Comparison of ENCODE assay signal across 11 cellular contexts in genomic region chr5:34001231-34001935, GRCh38. TPM values are rescaled to one million over a fixed set of nuclear protein-coding genes. Genes with fewer than 3 reads are reported as not detected.
DNase-seq lines count a peak whose midpoint lies in the region; ATAC-seq and TF ChIP-seq lines count a peak whose summit lies in the region.
"Had no signal": no experiment of that assay in that cellular context is flagged by ENCODE, and none has a peak within 500 bp of the region (broad histone marks: within the 10 kb centered on the region; RNA-seq: fewer than 3 reads in every experiment).

No MANE protein-coding gene starts in this region.

- intact Hi-C loops in esophagus squamous epithelium (cut with DNase I), result no loop called here
- intact Hi-C loops in posterior cingulate gyrus (cut with DNase I), result no loop called here

- peaks cover 0 to 59% (median 4%) of the 10 kb centered on the region in 3 donors for H3K36me3 ChIP-seq in esophagus squamous epithelium

- H3K9me3 Mint-ChIP-seq in activated naive CD8-positive, alpha-beta T cell treated with anti-CD3 and anti-CD28 coated beads, Interleukin-2, amount 50 U/mL, for 24 hours, result no peaks in the 10 kb centered on the region
- H3K9me3 Mint-ChIP-seq in activated T-helper 17 cell treated with anti-CD3 and anti-CD28 coated beads, Interleukin-2, amount 50 U/mL, for 72 hours, result no peaks in the 10 kb centered on the region
- H3K9me3 Mint-ChIP-seq: central memory CD8-positive, alpha-beta T cell had no signal

- H3K27me3 Mint-ChIP-seq in activated naive CD8-positive, alpha-beta T cell treated with anti-CD3 and anti-CD28 coated beads, Interleukin-2, amount 50 U/mL, for 24 hours, result no peaks in the 10 kb centered on the region
- no peaks in the 10 kb centered on the region for H3K27me3 Mint-ChIP-seq in activated T-helper 17 cell treated with anti-CD3 and anti-CD28 coated beads, Interleukin-2, amount 50 U/mL, for 72 hours
- H3K27me3 Mint-ChIP-seq: central memory CD8-positive, alpha-beta T cell had no signal

- peaks cover 8% of the 10 kb centered on the region for H3K36me3 Mint-ChIP-seq in activated naive CD8-positive, alpha-beta T cell treated with anti-CD3 and anti-CD28 coated beads, Interleukin-2, amount 50 U/mL, for 24 hours (ENCODE audit: low read depth)
- H3K36me3 Mint-ChIP-seq in activated T-helper 17 cell treated with anti-CD3 and anti-CD28 coated beads, Interleukin-2, amount 50 U/mL, for 72 hours (ENCODE audit: low read depth), result peaks cover 44% of the 10 kb centered on the region

- H3K4me3 Mint-ChIP-seq in activated naive CD8-positive, alpha-beta T cell treated with anti-CD3 and anti-CD28 coated beads, Interleukin-2, amount 50 U/mL, for 24 hours, result no peak overlapping the region
- H3K4me3 Mint-ChIP-seq in activated T-helper 17 cell treated with anti-CD3 and anti-CD28 coated beads, Interleukin-2, amount 50 U/mL, for 72 hours, result no peak overlapping the region
- H3K4me3 Mint-ChIP-seq: central memory CD8-positive, alpha-beta T cell had no signal

- H3K27me3 ChIP-seq in esophagus squamous epithelium, result no peaks in the 10 kb centered on the region

- DNase-seq in LNCaP clone FGC (ENCODE audit: low read depth) (peak; percentile 56), NCI-H774 (lab: John Stamatoyannopoulos, UW) (peak; percentile 98), esophagus squamous epithelium (lab: John Stamatoyannopoulos, UW) (no peak), posterior cingulate gyrus (peak in 7 of 10 donors; percentile 42 to 90 (median 51)), HCEC 1CT (no peak)
- DNase-seq in activated naive CD8-positive, alpha-beta T cell treated with anti-CD3 and anti-CD28 coated beads, Interleukin-2, amount 50 U/mL, for 24 hours, result no peak
- DNase-seq in stimulated activated CD4-positive, alpha-beta T cell treated with anti-CD3 and anti-CD28 coated beads, Interleukin-12 subunit alpha, Interleukin-12 subunit beta, amount 100 ng/mL, for 4 hours, result no peak
- DNase-seq: GOT3 had no signal

- H3K27ac ChIP-seq in esophagus squamous epithelium, result peak overlapping the region; percentile 2 to 59 (median 42)

- H3K9me3 ChIP-seq in esophagus squamous epithelium, result no peaks in the 10 kb centered on the region

- ATAC-seq in activated naive CD8-positive, alpha-beta T cell treated with anti-CD3 and anti-CD28 coated beads, Interleukin-2, amount 50 U/mL, for 24 hours, result no peak
- ATAC-seq in activated T-helper 17 cell treated with anti-CD3 and anti-CD28 coated beads, Interleukin-2, amount 50 U/mL, for 72 hours (replicated peaks), result no peak

- H3K4me1 Mint-ChIP-seq in activated naive CD8-positive, alpha-beta T cell treated with anti-CD3 and anti-CD28 coated beads, Interleukin-2, amount 50 U/mL, for 24 hours, result peaks cover 16% of the 10 kb centered on the region
- H3K4me1 Mint-ChIP-seq in activated T-helper 17 cell treated with anti-CD3 and anti-CD28 coated beads, Interleukin-2, amount 50 U/mL, for 72 hours, result peaks cover 16% of the 10 kb centered on the region

- H3K4me3 ChIP-seq in LNCaP clone FGC (ENCODE audit: low read depth, low read length), result no peak overlapping the region
- peak overlapping the region in 1 of 4 donors; percentile 9 for H3K4me3 ChIP-seq in esophagus squamous epithelium

- H3K4me1 ChIP-seq in esophagus squamous epithelium, result peaks cover 0 to 30% (median under 1%) of the 10 kb centered on the region in 3 donors

- no peak for TF ChIP-seq POLR2A in esophagus squamous epithelium (IDR thresholded peaks at IDR 0.05)

- H3K27ac Mint-ChIP-seq in activated naive CD8-positive, alpha-beta T cell treated with anti-CD3 and anti-CD28 coated beads, Interleukin-2, amount 50 U/mL, for 24 hours, result no peak overlapping the region
- no peak overlapping the region for H3K27ac Mint-ChIP-seq in activated T-helper 17 cell treated with anti-CD3 and anti-CD28 coated beads, Interleukin-2, amount 50 U/mL, for 72 hours

- TF ChIP-seq CTCF in LNCaP clone FGC (IDR thresholded peaks at IDR 0.05; ENCODE audit: control insufficient read depth, extremely low read depth, insufficient read depth), result no peak
- no peak for TF ChIP-seq CTCF in esophagus squamous epithelium (IDR thresholded peaks at IDR 0.05)

- WGBS in esophagus squamous epithelium, 2 donors, result 32 to 46% methylated on average over 10 of the region's 10 CpGs

RNA-seq across cellular contexts. Expression of gene AMACR, which starts 6.5 kb away (rescaled TPM):
- 10 to 100 TPM in 3 of 4 donors, 1 to 10 TPM in 1; 5.4 to 21.5 (median 15.5) TPM for total RNA-seq in esophagus squamous epithelium
- 1 to 10 TPM; 5.4 to 6.6 TPM for total RNA-seq in activated T-helper 17 cell treated with anti-CD3 and anti-CD28 coated beads, Interleukin-2, amount 50 U/mL, for 72 hours

RNA-seq across cellular contexts. Expression of gene SLC45A2, which starts 16.9 kb away (rescaled TPM):
- total RNA-seq in esophagus squamous epithelium, result under 1 TPM in 1 of 4 donors, not detected in 3; 0.19 TPM
- total RNA-seq in activated T-helper 17 cell treated with anti-CD3 and anti-CD28 coated beads, Interleukin-2, amount 50 U/mL, for 72 hours, result not detected
- total RNA-seq: MCF 10A had no signal

RNA-seq across cellular contexts. Expression of gene C1QTNF3, which starts 41.6 kb away (rescaled TPM):
- 1 to 10 TPM in 3 of 4 donors, under 1 TPM in 1; 0.53 to 5.1 (median 1.6) TPM for total RNA-seq in esophagus squamous epithelium
- 1 to 10 TPM; 2.7 to 5.4 TPM for total RNA-seq in activated T-helper 17 cell treated with anti-CD3 and anti-CD28 coated beads, Interleukin-2, amount 50 U/mL, for 72 hours

Comparison
In these comparisons a context has a peak if more than half of its experiments do, and no peak if none do; other contexts are left out.
1. DNase-seq: peak in LNCaP clone FGC (single experiment), NCI-H774 (single experiment) and posterior cingulate gyrus (7 of 10); none in esophagus squamous epithelium (single experiment), activated naive CD8-positive, alpha-beta T cell treated with anti-CD3 and anti-CD28 coated beads, Interleukin-2, amount 50 U/mL, for 24 hours (single experiment), stimulated activated CD4-positive, alpha-beta T cell treated with anti-CD3 and anti-CD28 coated beads, Interleukin-12 subunit alpha, Interleukin-12 subunit beta, amount 100 ng/mL, for 4 hours (single experiment) and HCEC 1CT (single experiment).